ENCODE assay signal across 22 cellular contexts in genomic region chr15:39030291-39031070, GRCh38.
"Had no signal": no experiment of that assay in that cellular context is flagged by ENCODE, and none has a peak within 500 bp of the region (broad histone marks: within the 10 kb centered on the region; RNA-seq: fewer than 3 reads in every experiment).

No MANE protein-coding gene starts in this region.

- H3K9me3 ChIP-seq: gastroesophageal sphincter, right atrium auricular region, spleen, suprapubic skin, tibial artery had no signal

- ATAC-seq: activated CD4-positive, alpha-beta T cell treated with anti-CD3 and anti-CD28 coated beads for 36 hours; activated CD8-positive, alpha-beta memory T cell treated with anti-CD3 and anti-CD28 coated beads, Interleukin-2, amount 10 ng/mL, durations not matched to agents 7 days and 5 days; activated CD8-positive, alpha-beta T cell treated with anti-CD3 and anti-CD28 coated beads, Interleukin-2, amount 10 ng/mL, durations not matched to agents 7 days and 5 days; activated naive CD8-positive, alpha-beta T cell treated with anti-CD3 and anti-CD28 coated beads, Interleukin-2, amount 50 U/mL, for 24 hours; gastroesophageal sphincter; left colon; naive thymus-derived CD8-positive, alpha-beta T cell had no signal

- DNase-seq: activated CD4-positive, alpha-beta T cell treated with anti-CD3 and anti-CD28 coated beads for 36 hours; activated CD4-positive, CD25-positive, alpha-beta regulatory T cell; activated CD8-positive, alpha-beta memory T cell treated with anti-CD3 and anti-CD28 coated beads, Interleukin-2, amount 10 ng/mL, durations not matched to agents 7 days and 5 days; activated CD8-positive, alpha-beta T cell treated with anti-CD3 and anti-CD28 coated beads, Interleukin-2, amount 10 ng/mL, durations not matched to agents 7 days and 5 days; activated naive CD8-positive, alpha-beta T cell treated with anti-CD3 and anti-CD28 coated beads, Interleukin-2, amount 50 U/mL, for 24 hours; activated T-cell treated with anti-CD3 and anti-CD28 coated beads, Interleukin-2, amount 50 U/mL, for 48 hours; aorta; dorsolateral prefrontal cortex; effector memory CD4-positive, alpha-beta T cell; left colon; naive thymus-derived CD8-positive, alpha-beta T cell; occipital lobe; spleen; stimulated activated naive CD4-positive, alpha-beta T cell; tibial artery had no signal

- H3K27me3 ChIP-seq: dorsolateral prefrontal cortex, gastroesophageal sphincter, hepatocyte, neural progenitor cell, right atrium auricular region, spleen, suprapubic skin, tibial artery had no signal

- FAIRE-seq: keratinocyte had no signal

- H3K36me3 ChIP-seq: gastroesophageal sphincter, neural progenitor cell, right atrium auricular region, spleen, suprapubic skin, tibial artery had no signal

- H3K27ac ChIP-seq: coronary artery, dorsolateral prefrontal cortex, gastroesophageal sphincter, hepatocyte, neural progenitor cell, right atrium auricular region, spleen, suprapubic skin, tibial artery had no signal

- H3K4me3 ChIP-seq: coronary artery, dorsolateral prefrontal cortex, gastroesophageal sphincter, hepatocyte, neural progenitor cell, right atrium auricular region, spleen, suprapubic skin, tibial artery had no signal

- H3K4me1 ChIP-seq: neural progenitor cell, right atrium auricular region, spleen, suprapubic skin had no signal

- H3K9ac ChIP-seq: neural progenitor cell had no signal
